ENCODE assay signal across 8 cellular contexts in genomic region chr10:91162495-91163268, GRCh38. TPM values are rescaled to one million over a fixed set of nuclear protein-coding genes. Genes with fewer than 3 reads are reported as not detected.
DNase-seq lines count a peak whose midpoint lies in the region; ATAC-seq lines count a peak whose summit lies in the region.

No MANE protein-coding gene starts in this region.

- H3K27ac ChIP-seq in epithelial cell of prostate, result peak overlapping the region; percentile 71

- H3K9me3 ChIP-seq in mononuclear cell (ENCODE audit: low read depth, low read length), result no peaks in the 10 kb centered on the region

- no peaks in the 10 kb centered on the region for H3K27me3 ChIP-seq in mononuclear cell (ENCODE audit: insufficient read depth, low read length)

- H3K27ac Mint-ChIP-seq in activated T-cell treated with anti-CD3 and anti-CD28 coated beads, Interleukin-2, amount 50 U/mL, for 24 hours, result peak overlapping the region; percentile 91

- peaks cover 12% of the 10 kb centered on the region for H3K36me3 Mint-ChIP-seq in activated T-cell treated with anti-CD3 and anti-CD28 coated beads, Interleukin-2, amount 50 U/mL, for 24 hours (ENCODE audit: low read depth)

- peaks cover 2% of the 10 kb centered on the region for H3K9me3 Mint-ChIP-seq in activated T-cell treated with anti-CD3 and anti-CD28 coated beads, Interleukin-2, amount 50 U/mL, for 24 hours

- H3K4me1 ChIP-seq in mononuclear cell (ENCODE audit: insufficient read depth, low read length), result peaks cover 18% of the 10 kb centered on the region

- peaks cover 48% of the 10 kb centered on the region for H3K4me1 Mint-ChIP-seq in activated T-cell treated with anti-CD3 and anti-CD28 coated beads, Interleukin-2, amount 50 U/mL, for 24 hours (ENCODE audit: low read depth)

- DNase-seq in 8988T (peak; percentile 57), NCI-H748 (lab: John Stamatoyannopoulos, UW; ENCODE audit: unreplicated experiment) (peak; percentile 75), epithelial cell of prostate (ENCODE audit: low read depth, low spot score) (no peak)
- DNase-seq in activated T-cell treated with anti-CD3 and anti-CD28 coated beads, Interleukin-2, amount 50 U/mL, for 24 hours, result peak; percentile 81
- DNase-seq in stimulated activated CD8-positive, alpha-beta memory T cell treated with anti-CD3 and anti-CD28 coated beads, Interleukin-15, amount 100 ng/mL, for 48 hours (ENCODE audit: low read depth in 2 of 2), result peak; percentile 51 to 56

- ATAC-seq in GM18511 (IDR thresholded peaks at IDR 0.05; ENCODE audit: unreplicated experiment) (peak; percentile 63), HG02981 (IDR thresholded peaks at IDR 0.05; ENCODE audit: unreplicated experiment) (peak; percentile 56)

- H3K27me3 Mint-ChIP-seq in activated T-cell treated with anti-CD3 and anti-CD28 coated beads, Interleukin-2, amount 50 U/mL, for 24 hours, result no peaks in the 10 kb centered on the region

- H3K4me3 ChIP-seq in mononuclear cell (ENCODE audit: low read length), result peak overlapping the region; percentile 78

- H3K4me3 Mint-ChIP-seq in activated T-cell treated with anti-CD3 and anti-CD28 coated beads, Interleukin-2, amount 50 U/mL, for 24 hours, result peak overlapping the region; percentile 79

RNA-seq across cellular contexts. Expression of gene PCGF5, which starts 57.8 kb away (rescaled TPM):
- 106 TPM for total RNA-seq in mononuclear cell
